8 cellular contexts compared by ENCODE assay signal in the genomic region with DNA sequence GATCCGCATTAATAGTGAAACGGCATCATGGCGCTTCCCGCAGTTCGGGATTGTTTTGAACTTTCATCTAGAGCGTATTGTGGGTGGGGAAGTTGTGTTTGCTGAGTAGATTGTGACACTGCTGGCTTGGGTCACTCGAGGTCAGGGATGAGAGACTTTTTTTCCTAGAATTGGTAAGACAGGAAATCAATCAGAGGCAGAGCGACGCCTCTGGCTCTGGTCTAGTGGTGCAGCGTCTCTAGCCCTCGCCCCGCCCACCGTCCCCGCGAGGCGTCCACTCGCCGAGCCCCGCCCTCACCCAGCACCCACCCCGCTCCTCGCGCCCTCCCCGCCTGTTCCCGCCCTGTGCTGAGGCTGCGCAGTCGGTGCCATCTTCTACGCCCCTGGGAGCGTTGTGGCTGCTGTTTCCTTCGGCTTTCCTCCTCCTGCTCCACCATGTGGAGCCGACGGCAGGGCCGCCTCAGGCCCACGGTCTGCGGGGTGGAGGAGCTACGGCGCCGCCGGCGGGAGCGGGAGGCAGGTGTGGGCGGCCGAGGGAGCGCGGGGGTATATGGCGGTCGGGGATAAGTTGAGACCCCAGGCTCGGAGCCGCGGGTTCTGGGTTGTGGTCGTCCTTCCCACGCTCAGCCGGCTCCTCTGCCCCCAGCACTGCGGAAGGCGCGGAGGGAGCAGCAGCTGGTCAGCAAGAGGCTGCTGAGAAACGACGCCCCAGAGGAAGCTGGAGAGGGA. TPM values are rescaled to one million over a fixed set of nuclear protein-coding genes. Genes with fewer than 3 reads are reported as not detected.
A peak's percentile ranks its signal among the peaks of the same experiment; 100 is the strongest.
DNase-seq lines count a peak whose midpoint lies in the region; TF ChIP-seq lines count a peak whose summit lies in the region.

A gene (plus strand): TSS at position 359 of the 729 bp plus-strand sequence. CDS start 77 bp downstream, at position 436.

- WGBS in suprapubic skin, result 5% methylated on average over 7 of the region's 57 CpGs

- peaks cover 33% of the 10 kb centered on the region for H3K4me1 ChIP-seq in suprapubic skin

- CTCF ChIA-PET in HEK293T (lab: Yijun Ruan, JAX), result interaction anchor here (0.6 to 1.1 kb wide), 3 partner anchors 8 to 39 kb away, joined by 3 read pairs; no protein-coding TSS in a partner anchor
- CTCF ChIA-PET in activated naive CD4-positive, alpha-beta T cell treated with anti-CD3 and anti-CD28 coated beads for 36 hours (lab: Charles Lee), result interaction anchor here (0.6 to 1.7 kb wide), 7 partner anchors 8 to 276 kb away, joined by 3 to 5 read pairs (median 4); a partner anchor contains a TSS

- peaks cover 24% of the 10 kb centered on the region for H3K36me3 ChIP-seq in suprapubic skin

- peaks cover 41% of the 10 kb centered on the region for H3K4me1 Mint-ChIP-seq in activated naive CD4-positive, alpha-beta T cell treated with anti-CD3 and anti-CD28 coated beads for 36 hours (ENCODE audit: low read depth)

- peak within 1 kb of the TSS; percentile 92 for H3K27ac Mint-ChIP-seq in activated naive CD4-positive, alpha-beta T cell treated with anti-CD3 and anti-CD28 coated beads for 36 hours

- DNase-seq in GM04504 (ENCODE audit: low read depth) (peak; percentile 92), HEK293T (ENCODE audit: extremely low spot score) (peak; percentile 99), MV-4-11 (lab: John Stamatoyannopoulos, UW) (peak; percentile 99), SK-MEL-5 (ENCODE audit: low read depth, low spot score) (peak; percentile 95), germinal center (ENCODE audit: low spot score) (peak; percentile 99), nucleus accumbens (lab: John Stamatoyannopoulos, UW) (peak; percentile 46 to 98 (median 94)), suprapubic skin (ENCODE audit: low spot score in 2 of 2) (peak; percentile 99)
- DNase-seq in activated naive CD4-positive, alpha-beta T cell treated with anti-CD3 and anti-CD28 coated beads for 36 hours, result peak; percentile 99

- in situ Hi-C loops in SK-MEL-5 (cut with HindIII; ENCODE audit: low pct_unique_long_range_greater_than_20kb, low sequenced_read_pairs), result no loop called here

- no peaks in the 10 kb centered on the region for H3K27me3 ChIP-seq in suprapubic skin

- H3K27me3 Mint-ChIP-seq in activated naive CD4-positive, alpha-beta T cell treated with anti-CD3 and anti-CD28 coated beads for 36 hours (ENCODE audit: low read depth), result no peaks in the 10 kb centered on the region

- no peaks in the 10 kb centered on the region for H3K9me3 Mint-ChIP-seq in activated naive CD4-positive, alpha-beta T cell treated with anti-CD3 and anti-CD28 coated beads for 36 hours

- no peak for TF ChIP-seq POLR2A in suprapubic skin (IDR thresholded peaks at IDR 0.05)

- TF ChIP-seq CTCF in suprapubic skin (IDR thresholded peaks at IDR 0.05), result peak; percentile 31 to 85

- no peaks in the 10 kb centered on the region for H3K9me3 ChIP-seq in suprapubic skin

- POLR2A ChIA-PET in HEK293T (lab: Yijun Ruan, JAX), result interaction anchor here (0.7 to 2.0 kb wide), 9 partner anchors 8 to 238 kb away, joined by 3 to 14 read pairs (median 4); a partner anchor contains a TSS

- no peak for TF ChIP-seq EP300 in suprapubic skin (IDR thresholded peaks at IDR 0.05)

- H3K4me3 Mint-ChIP-seq in activated naive CD4-positive, alpha-beta T cell treated with anti-CD3 and anti-CD28 coated beads for 36 hours, result peak within 1 kb of the TSS; percentile 82

- peaks cover 19% of the 10 kb centered on the region for H3K36me3 Mint-ChIP-seq in activated naive CD4-positive, alpha-beta T cell treated with anti-CD3 and anti-CD28 coated beads for 36 hours (ENCODE audit: low read depth)

- peak within 1 kb of the TSS; percentile 93 for H3K4me3 ChIP-seq in suprapubic skin

- intact Hi-C loops in activated naive CD4-positive, alpha-beta T cell treated with anti-CD3 and anti-CD28 coated beads for 36 hours (cut with micrococcal nuclease), result loop anchor here (1.0 to 5.0 kb wide), 11 partner anchors 8 to 532 kb away; a partner anchor contains a TSS

- peak within 1 kb of the TSS; percentile 90 for H3K27ac ChIP-seq in suprapubic skin

TF ChIP-seq in HEK293T, 16 proteins besides CTCF, POLR2A, EP300 and RAD21:
- TF ChIP-seq SP1 (IDR thresholded peaks at IDR 0.05) (no peak), FOXA1 (IDR thresholded peaks at IDR 0.05) (no peak), CTBP1 (IDR thresholded peaks at IDR 0.05; ENCODE audit: borderline replicate concordance) (no peak), NFRKB (IDR thresholded peaks at IDR 0.05) (no peak), ELF4 (IDR thresholded peaks at IDR 0.05) (no peak), BHLHE40 (IDR thresholded peaks at IDR 0.05; ENCODE audit: borderline replicate concordance) (no peak), LEF1 (IDR thresholded peaks at IDR 0.05; ENCODE audit: borderline replicate concordance) (no peak), ZNF384 (IDR thresholded peaks at IDR 0.05) (peak; percentile 63; the same call in 1 of the 2 replicates), L3MBTL2 (conservative IDR thresholded peaks at IDR 0.05) (peak; percentile 88), SUZ12 (IDR thresholded peaks at IDR 0.05) (no peak), TARDBP (IDR thresholded peaks at IDR 0.05) (no peak), FOXM1 (IDR thresholded peaks at IDR 0.05; ENCODE audit: borderline replicate concordance) (no peak), FOXK2 (IDR thresholded peaks at IDR 0.05) (no peak), ARNT (IDR thresholded peaks at IDR 0.05) (no peak), HDGF (IDR thresholded peaks at IDR 0.05; ENCODE audit: borderline replicate concordance) (0 out of 2 replicates have a peak, but pooled peaks have one; percentile 44)
- TF ChIP-seq, protein P1, sequence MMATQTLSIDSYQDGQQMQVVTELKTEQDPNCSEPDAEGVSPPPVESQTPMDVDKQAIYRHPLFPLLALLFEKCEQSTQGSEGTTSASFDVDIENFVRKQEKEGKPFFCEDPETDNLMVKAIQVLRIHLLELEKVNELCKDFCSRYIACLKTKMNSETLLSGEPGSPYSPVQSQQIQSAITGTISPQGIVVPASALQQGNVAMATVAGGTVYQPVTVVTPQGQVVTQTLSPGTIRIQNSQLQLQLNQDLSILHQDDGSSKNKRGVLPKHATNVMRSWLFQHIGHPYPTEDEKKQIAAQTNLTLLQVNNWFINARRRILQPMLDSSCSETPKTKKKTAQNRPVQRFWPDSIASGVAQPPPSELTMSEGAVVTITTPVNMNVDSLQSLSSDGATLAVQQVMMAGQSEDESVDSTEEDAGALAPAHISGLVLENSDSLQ (IDR thresholded peaks at IDR 0.05), result peak; percentile 84
TF ChIP-seq in HEK293T: peak in this region for 4.

RNA-seq across cellular contexts. Expression of the gene that starts here (rescaled TPM):
- 10.0 and 11.3 TPM in 2 replicates for total RNA-seq in SK-MEL-5 (2014; rRNA removed; shearing (Covaris generic))
- polyA plus RNA-seq in SK-MEL-5 (2015; cell fraction: cytosol; rRNA removed), result 33.8 and 125 TPM in 2 replicates
- polyA plus RNA-seq in SK-MEL-5 (2015; cell fraction: nucleus; rRNA removed), result 222 and 283 TPM in 2 replicates
- 10 to 100 TPM; 29.0 to 29.5 TPM for total RNA-seq in activated naive CD4-positive, alpha-beta T cell treated with anti-CD3 and anti-CD28 coated beads for 36 hours
- 10 to 100 TPM; 22.3 to 61.6 (median 38.8) TPM for total RNA-seq in suprapubic skin

Comparison
In these comparisons a context has a peak if more than half of its experiments do, and no peak if none do; other contexts are left out.
1. Peak in every context shown above with its lines: DNase-seq, H3K4me3 ChIP-seq and H3K27ac ChIP-seq.